ENCODE assay signal across 1 cellular context in the genomic region with DNA sequence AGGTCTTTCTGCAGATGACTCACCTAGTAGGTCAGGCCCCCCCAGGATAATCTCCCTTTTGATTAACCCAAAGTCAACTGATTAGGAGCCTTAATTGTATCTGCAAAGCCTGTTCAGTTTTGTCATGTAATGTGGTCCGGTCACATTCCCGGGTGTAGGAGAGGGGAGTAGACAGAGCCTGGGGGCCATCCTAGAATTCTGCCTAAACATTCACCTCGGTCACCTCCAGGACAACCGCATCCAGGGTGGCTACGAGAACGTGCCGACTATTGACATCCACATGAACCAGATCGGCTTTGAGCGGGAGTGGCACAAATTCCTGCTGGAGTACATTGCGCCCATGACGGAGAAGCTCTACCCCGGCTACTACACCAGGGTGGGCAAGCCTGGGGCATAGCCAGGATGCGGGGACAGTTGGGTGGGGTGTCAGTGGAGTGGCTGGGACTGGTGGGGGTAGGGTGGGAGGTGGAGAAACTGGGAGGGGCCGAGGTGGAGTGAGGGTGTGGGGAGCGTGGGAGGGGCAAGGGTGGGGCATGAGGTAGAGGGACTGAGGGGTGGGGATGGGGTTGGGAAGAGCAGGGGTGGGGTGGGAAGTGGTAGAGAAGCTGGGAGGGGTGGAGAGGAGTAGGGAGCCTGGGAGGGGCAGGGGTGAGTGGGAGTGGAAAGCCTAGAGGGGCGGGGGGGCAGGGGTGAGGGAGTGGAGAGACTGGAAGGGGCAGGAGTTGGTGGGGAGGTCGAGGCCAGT.
TF ChIP-seq lines count a peak whose summit lies in the region.

No MANE protein-coding gene starts in this region.

TF ChIP-seq in IMR-90, 13 proteins besides CTCF, POLR2A, EP300 and RAD21:
- TF ChIP-seq ELK1 (IDR thresholded peaks at IDR 0.05; ENCODE audit: borderline replicate concordance, low read depth, low read length) (no peak), BHLHE40 (IDR thresholded peaks at IDR 0.05; ENCODE audit: low read depth, low read length) (no peak), MXI1 (IDR thresholded peaks at IDR 0.05; ENCODE audit: borderline replicate concordance, low read depth, low read length) (no peak), RFX5 (IDR thresholded peaks at IDR 0.05; ENCODE audit: low read depth, low read length) (no peak), NFE2L2 (IDR thresholded peaks at IDR 0.05; ENCODE audit: low read depth, low read length) (no peak)
